1 cellular context compared by ENCODE assay signal in the genomic region with DNA sequence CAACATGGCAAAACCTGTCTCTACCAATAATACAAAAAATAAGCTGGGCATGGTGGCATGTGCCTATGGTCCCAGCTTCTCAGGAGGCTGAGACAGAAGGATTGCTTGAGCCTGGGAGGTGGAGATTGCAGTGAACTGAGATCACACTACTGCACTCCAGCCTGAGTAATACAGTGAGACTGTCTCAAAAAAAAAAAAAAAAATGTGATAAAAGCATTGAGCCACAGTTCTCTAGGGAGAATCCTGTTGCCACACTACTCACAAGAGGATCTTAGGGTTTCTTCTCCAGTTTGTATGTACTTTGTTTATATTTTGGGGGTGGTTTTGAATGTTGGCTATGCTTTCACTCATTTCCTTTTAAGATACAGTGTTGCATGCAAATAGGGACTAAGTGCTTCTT.
TF ChIP-seq lines count a peak whose summit lies in the region.

No MANE protein-coding gene starts in this region.

TF ChIP-seq in IMR-90, 13 proteins besides CTCF, POLR2A, EP300 and RAD21 (continued from another document):
- no peak for TF ChIP-seq MAZ (IDR thresholded peaks at IDR 0.05; ENCODE audit: borderline replicate concordance, low read depth, low read length)
- no peak for TF ChIP-seq MAFK (IDR thresholded peaks at IDR 0.05; ENCODE audit: low read depth, low read length)
- TF ChIP-seq CEBPB (IDR thresholded peaks at IDR 0.05; ENCODE audit: low read depth, low read length) = no peak
- no peak for TF ChIP-seq RFX5 (IDR thresholded peaks at IDR 0.05; ENCODE audit: low read depth, low read length)
TF ChIP-seq in IMR-90: peak in this region for 0.
